ENCODE assay signal across 25 cellular contexts in the genomic region with DNA sequence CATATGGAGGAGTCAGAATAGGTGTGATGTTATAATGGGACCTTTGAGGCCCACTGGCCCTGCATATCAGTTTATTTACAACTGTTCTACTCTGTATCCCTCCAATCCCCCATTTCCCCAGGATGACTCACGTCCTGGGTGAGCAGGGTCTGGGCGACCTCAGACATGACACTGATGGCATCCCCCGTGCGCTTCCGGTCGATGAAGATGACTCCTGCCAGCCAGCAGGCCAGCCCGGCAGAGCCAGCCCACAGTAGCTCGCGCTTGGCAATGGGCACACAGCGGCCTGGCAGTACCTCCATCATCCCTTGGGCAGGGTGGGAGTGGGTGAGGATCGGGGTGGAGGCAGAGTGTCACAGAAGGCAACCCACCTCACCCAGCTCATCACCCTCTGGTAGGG. TPM values are rescaled to one million over a fixed set of nuclear protein-coding genes. Genes with fewer than 3 reads are reported as not detected.
DNase-seq lines count a peak whose midpoint lies in the region; TF ChIP-seq lines count a peak whose summit lies in the region.
"Had no signal": no experiment of that assay in that cellular context is flagged by ENCODE, and none has a peak within 500 bp of the region (broad histone marks: within the 10 kb centered on the region; RNA-seq: fewer than 3 reads in every experiment).

No MANE protein-coding gene starts in this region.

- H3K27ac ChIP-seq in SJCRH30 (no peak overlapping the region), mesenchymal stem cell (ENCODE audit: low read length, poor library complexity, severe bottlenecking) (no peak overlapping the region)
- H3K27ac ChIP-seq: psoas muscle, sigmoid colon had no signal

- no peak overlapping the region for H3K4ac ChIP-seq in mesenchymal stem cell (ENCODE audit: low read depth in 1 of 2, low read length in 2 of 2)

- no peak overlapping the region for H2BK120ac ChIP-seq in mesenchymal stem cell (ENCODE audit: low read depth, low read length)

- H2BK15ac ChIP-seq in mesenchymal stem cell (ENCODE audit: low read depth, poor library complexity, severe bottlenecking) = no peak overlapping the region

- CTCF ChIA-PET in Caco-2 (lab: Charles Lee) = interaction anchor here (0.5 kb wide), 1 partner anchor 16 kb away, joined by 3 read pairs; no protein-coding TSS in a partner anchor

- no peak overlapping the region for H3K9ac ChIP-seq in mesenchymal stem cell (ENCODE audit: low read length)
- H3K9ac ChIP-seq: SK-N-SH had no signal

- H3K4me3 ChIP-seq in Caco-2 (ENCODE audit: low read depth, low read length) (no peak overlapping the region), SJCRH30 (no peak overlapping the region), mesenchymal stem cell (ENCODE audit: insufficient read depth in 1 of 2, low read depth in 1 of 2, low read length in 2 of 2) (no peak overlapping the region)
- H3K4me3 ChIP-seq: GM23338, heart right ventricle, psoas muscle, sigmoid colon, tibial nerve had no signal

- intact Hi-C loops in Caco-2 (cut with micrococcal nuclease; ENCODE audit: unreplicated experiment) = no loop called here

- no peak overlapping the region for H3K4me2 ChIP-seq in mesenchymal stem cell (ENCODE audit: low read length, poor library complexity, severe bottlenecking)
- H3K4me2 ChIP-seq: GM23338, SK-N-SH had no signal

- H3K14ac ChIP-seq in mesenchymal stem cell (ENCODE audit: low read length in 2 of 2) = no peak overlapping the region

- no peak overlapping the region for H3K18ac ChIP-seq in mesenchymal stem cell (ENCODE audit: low read depth in 1 of 2, low read length in 2 of 2)

- POLR2A ChIA-PET in Caco-2 (lab: Charles Lee) = no interaction called here

- peaks cover 27% of the 10 kb centered on the region for H3K79me1 ChIP-seq in mesenchymal stem cell (replicated peaks; ENCODE audit: low read length, poor library complexity, severe bottlenecking)

- H3K36me3 ChIP-seq in Caco-2 (ENCODE audit: control insufficient read depth, insufficient read depth, low read length) = no peaks in the 10 kb centered on the region
- peaks cover 7% of the 10 kb centered on the region; the same call in 1 of the 2 replicates for H3K36me3 ChIP-seq in SJCRH30
- peaks cover 55 to 59% of the 10 kb centered on the region in 2 experiments for H3K36me3 ChIP-seq in mesenchymal stem cell (ENCODE audit: control insufficient read depth in 1 of 2, insufficient read depth in 2 of 2, low read depth in 1 of 2, low read length in 2 of 2)

- H2AK5ac ChIP-seq in mesenchymal stem cell (ENCODE audit: low read length, severe bottlenecking) = no peak overlapping the region

- H3K23ac ChIP-seq in mesenchymal stem cell (ENCODE audit: low read length in 2 of 2) = no peak overlapping the region

- peak overlapping the region; percentile 19 for H3K27ac Mint-ChIP-seq in Caco-2 (ENCODE audit: unreplicated experiment)
- H3K27ac Mint-ChIP-seq in endothelial cell (ENCODE audit: unreplicated experiment) = no peak overlapping the region
- H3K27ac Mint-ChIP-seq: GM23338 had no signal

- no TSS peak for BruUV-seq in Caco-2 (replicated peaks; lab: Mats Ljungman, UMichigan)

- H3K4me1 ChIP-seq in Caco-2 (peaks cover 40% of the 10 kb centered on the region), SJCRH30 (peaks cover 5% of the 10 kb centered on the region; the same call in 1 of the 2 replicates), mesenchymal stem cell (ENCODE audit: control insufficient read depth, insufficient read depth, low read depth, low read length) (peaks cover 21% of the 10 kb centered on the region)

- no peak overlapping the region for H4K8ac ChIP-seq in mesenchymal stem cell (ENCODE audit: low read length)

- DNase-seq in Caco-2 = no peak
- DNase-seq in RPMI7951 (ENCODE audit: low read depth) = peak; percentile 33
- DNase-seq in endothelial cell (ENCODE audit: low spot score) = no peak
- DNase-seq in SJCRH30 = no peak
- DNase-seq in mesenchymal stem cell = no peak
- DNase-seq in NCI-H146 (lab: John Stamatoyannopoulos, UW) = no peak
- DNase-seq: activated naive CD4-positive, alpha-beta T cell; activated T-cell treated with anti-CD3 and anti-CD28 coated beads, Interleukin-2, amount 50 U/mL, for 48 hours; cerebellar nuclear complex; foreskin melanocyte; heart right ventricle; kidney glomerular epithelial cell; midbrain; naive thymus-derived CD4-positive, alpha-beta T cell; NCI-H1092; NCI-H187 treated with DMSO at 0.1 percent for 48 hours; NCI-H524; nucleus accumbens; OCI-M1; psoas muscle; sigmoid colon; SK-N-SH; stimulated activated CD4-positive, alpha-beta T cell treated with anti-CD3 and anti-CD28 coated beads, Interleukin-4, amount 100 ng/mL, for 1 hour had no signal

- no peak overlapping the region for H3K4me3 Mint-ChIP-seq in Caco-2 (ENCODE audit: unreplicated experiment)
- peak overlapping the region; percentile 73 for H3K4me3 Mint-ChIP-seq in endothelial cell (ENCODE audit: unreplicated experiment)
- H3K4me3 Mint-ChIP-seq: GM23338 had no signal

- H3K27me3 ChIP-seq in Caco-2 (replicated peaks; ENCODE audit: control insufficient read depth, insufficient read depth, low read length) (no peaks in the 10 kb centered on the region), SJCRH30 (no peaks in the 10 kb centered on the region), mesenchymal stem cell (ENCODE audit: control insufficient read depth in 1 of 2, insufficient read depth in 1 of 2, low read length in 2 of 2) (no peaks in the 10 kb centered on the region)
- H3K27me3 ChIP-seq: heart right ventricle, sigmoid colon, tibial nerve had no signal

- no peak overlapping the region for H2BK5ac ChIP-seq in mesenchymal stem cell (ENCODE audit: low read depth, low read length, poor library complexity, severe bottlenecking)

- no peak overlapping the region for H2AFZ ChIP-seq in mesenchymal stem cell (ENCODE audit: low read depth, low read length)
- H2AFZ ChIP-seq: GM23338 had no signal

- H2BK12ac ChIP-seq in mesenchymal stem cell (ENCODE audit: low read length in 2 of 2) = no peak overlapping the region

- H3K4me1 Mint-ChIP-seq in Caco-2 (ENCODE audit: low read depth, unreplicated experiment) = peaks cover 29% of the 10 kb centered on the region
- peaks cover 41% of the 10 kb centered on the region for H3K4me1 Mint-ChIP-seq in endothelial cell (ENCODE audit: unreplicated experiment)

- H3K27me3 Mint-ChIP-seq in Caco-2 (ENCODE audit: insufficient read depth, unreplicated experiment) (no peaks in the 10 kb centered on the region), endothelial cell (ENCODE audit: unreplicated experiment) (peaks cover 16% of the 10 kb centered on the region)
- H3K27me3 Mint-ChIP-seq: naive thymus-derived CD4-positive, alpha-beta T cell had no signal

- WGBS in mesenchymal stem cell = 84% methylated on average over 8 of the region's 11 CpGs

- H3K9me3 ChIP-seq in Caco-2 (no peaks in the 10 kb centered on the region), SJCRH30 (replicated peaks) (no peaks in the 10 kb centered on the region), mesenchymal stem cell (ENCODE audit: control insufficient read depth, low read length) (no peaks in the 10 kb centered on the region)
- H3K9me3 ChIP-seq: heart right ventricle, psoas muscle, sigmoid colon, SK-N-SH, tibial nerve had no signal

- H3K9me3 Mint-ChIP-seq in Caco-2 (ENCODE audit: unreplicated experiment) (no peaks in the 10 kb centered on the region), endothelial cell (ENCODE audit: unreplicated experiment) (no peaks in the 10 kb centered on the region)
- H3K9me3 Mint-ChIP-seq: GM23338; naive thymus-derived CD4-positive, alpha-beta T cell had no signal

- no peak for TF ChIP-seq CTCF in Caco-2 (IDR thresholded peaks at IDR 0.05; ENCODE audit: insufficient read depth in 1 of 2, low read depth in 1 of 2, low read length in 1 of 2, severe bottlenecking in 1 of 2, unreplicated experiment in 1 of 2)
- TF ChIP-seq CTCF in endothelial cell (IDR thresholded peaks at IDR 0.05; ENCODE audit: unreplicated experiment) = no peak

- no peak overlapping the region for H4K91ac ChIP-seq in mesenchymal stem cell (ENCODE audit: low read length)

- H3K36me3 Mint-ChIP-seq in Caco-2 (ENCODE audit: insufficient read depth, unreplicated experiment) = peaks cover 66% of the 10 kb centered on the region
- H3K36me3 Mint-ChIP-seq in endothelial cell (ENCODE audit: low read depth, unreplicated experiment) = peaks cover 30% of the 10 kb centered on the region

RNA-seq across cellular contexts. Expression of gene AGPAT1, which starts 5.6 kb away (rescaled TPM):
- 60.4 and 61.9 TPM in 2 replicates for total RNA-seq in Caco-2 (2022)
- total RNA-seq in RPMI7951 (2014; rRNA removed; shearing (Covaris generic)) = 59.4 and 82.3 TPM in 2 replicates
- 93.3 TPM for total RNA-seq in endothelial cell (ENCODE audit: unreplicated experiment)
- 66.1 and 70.3 TPM in 2 replicates for total RNA-seq in SJCRH30 (2014; rRNA removed; shearing (Covaris generic))
- 85.8 TPM for polyA plus RNA-seq in mesenchymal stem cell (2013, experiment 1 of 2)
- 83.8 TPM for polyA plus RNA-seq in mesenchymal stem cell (2013, experiment 2 of 2)

RNA-seq across cellular contexts. Expression of gene EGFL8, which starts 5.9 kb away (rescaled TPM):
- total RNA-seq in Caco-2 (2022) (44.6 and 45.0 TPM in 2 replicates), endothelial cell (ENCODE audit: unreplicated experiment) (37.4 TPM)
- total RNA-seq in RPMI7951 (2014; rRNA removed; shearing (Covaris generic)) = 0.59 and 2.8 TPM in 2 replicates
- total RNA-seq in SJCRH30 (2014; rRNA removed; shearing (Covaris generic)) = 6.4 and 8.8 TPM in 2 replicates
- 16.8 TPM for polyA plus RNA-seq in mesenchymal stem cell (2013, experiment 1 of 2)
- 16.9 TPM for polyA plus RNA-seq in mesenchymal stem cell (2013, experiment 2 of 2)

RNA-seq across cellular contexts. Expression of gene RNF5, which starts 7.9 kb away (rescaled TPM):
- total RNA-seq in Caco-2 (2022) = 64.7 and 70.7 TPM in 2 replicates
- 106 and 113 TPM in 2 replicates for total RNA-seq in RPMI7951 (2014; rRNA removed; shearing (Covaris generic))
- total RNA-seq in endothelial cell (ENCODE audit: unreplicated experiment) = 44.4 TPM
- total RNA-seq in SJCRH30 (2014; rRNA removed; shearing (Covaris generic)) = 60.0 and 63.7 TPM in 2 replicates
- 45.5 TPM for polyA plus RNA-seq in mesenchymal stem cell (2013, experiment 1 of 2)
- polyA plus RNA-seq in mesenchymal stem cell (2013, experiment 2 of 2) = 46.5 TPM

RNA-seq across cellular contexts. Expression of gene AGER, which starts 13.8 kb away (rescaled TPM):
- total RNA-seq in Caco-2 (2022) (8.3 and 10.3 TPM in 2 replicates), endothelial cell (ENCODE audit: unreplicated experiment) (42.2 TPM)
- 0.98 and 1.6 TPM in 2 replicates for total RNA-seq in RPMI7951 (2014; rRNA removed; shearing (Covaris generic))
- total RNA-seq in SJCRH30 (2014; rRNA removed; shearing (Covaris generic)) = 0.71 and 1.4 TPM in 2 replicates
- 6.5 TPM for polyA plus RNA-seq in mesenchymal stem cell (2013, experiment 1 of 2)
- polyA plus RNA-seq in mesenchymal stem cell (2013, experiment 2 of 2) = 6.1 TPM

RNA-seq across cellular contexts. Expression of gene PPT2, which starts 16.4 kb away (rescaled TPM):
- total RNA-seq in Caco-2 (2022) (80.8 and 92.5 TPM in 2 replicates), endothelial cell (ENCODE audit: unreplicated experiment) (44.4 TPM)
- total RNA-seq in RPMI7951 (2014; rRNA removed; shearing (Covaris generic)) = 22.9 and 25.1 TPM in 2 replicates
- total RNA-seq in SJCRH30 (2014; rRNA removed; shearing (Covaris generic)) = 120 and 150 TPM in 2 replicates
- 31.6 TPM for polyA plus RNA-seq in mesenchymal stem cell (2013, experiment 1 of 2)
- polyA plus RNA-seq in mesenchymal stem cell (2013, experiment 2 of 2) = 31.6 TPM
